12 cellular contexts compared by ENCODE assay signal in genomic region chr11:27443746-27444465, GRCh38. TPM values are rescaled to one million over a fixed set of nuclear protein-coding genes. Genes with fewer than 3 reads are reported as not detected.
DNase-seq lines count a peak whose midpoint lies in the region; ATAC-seq and TF ChIP-seq lines count a peak whose summit lies in the region.
"Had no signal": no experiment of that assay in that cellular context is flagged by ENCODE, and none has a peak within 500 bp of the region (broad histone marks: within the 10 kb centered on the region; RNA-seq: fewer than 3 reads in every experiment).

No MANE protein-coding gene starts in this region.

- whole genome bisulfite sequencing in endodermal cell (ENCODE audit: insufficient coverage in 1 of 2, insufficient read length in 1 of 2), 2 experiments, result 25 to 59% methylated on average over 2 to 4 of the region's 4 CpGs

- H3K9me3 Mint-ChIP-seq in endodermal cell, result no peaks in the 10 kb centered on the region

- no peak overlapping the region for H3K4me3 ChIP-seq in H7 (ENCODE audit: insufficient read depth, low read depth, low read length)
- no peak overlapping the region for H3K4me3 ChIP-seq in endodermal cell (ENCODE audit: low read length)
- H3K4me3 ChIP-seq in neuron (ENCODE audit: low read length), result peak overlapping the region; percentile 9
- H3K4me3 ChIP-seq in Karpas-422 (ENCODE audit: low read length), result no peak overlapping the region
- H3K4me3 ChIP-seq: ascending aorta; BLaER1 treated with 17β-estradiol and CSF1 and Interleukin-3, amounts not matched to agents 10 nM and 100 nM; PC-9 had no signal

- TF ChIP-seq CTCF in endodermal cell (conservative IDR thresholded peaks at IDR 0.05), result no peak

- no peak overlapping the region for H3K4me3 Mint-ChIP-seq in endodermal cell

- peaks cover 8% of the 10 kb centered on the region for H3K36me3 Mint-ChIP-seq in endodermal cell (ENCODE audit: low read depth)

- H3K4me2 ChIP-seq in Karpas-422 (ENCODE audit: low read depth, low read length, poor library complexity, severe bottlenecking), result no peak overlapping the region
- H3K4me2 ChIP-seq: BLaER1 treated with 17β-estradiol and CSF1 and Interleukin-3, amounts not matched to agents 10 nM and 100 nM had no signal

- H3K27me3 ChIP-seq in H7 (ENCODE audit: control insufficient read depth, insufficient read depth, low read length), result no peaks in the 10 kb centered on the region
- H3K27me3 ChIP-seq in endodermal cell (ENCODE audit: control insufficient read depth, insufficient read depth, low read length, poor library complexity, severe bottlenecking), result no peaks in the 10 kb centered on the region
- no peaks in the 10 kb centered on the region for H3K27me3 ChIP-seq in neuron (ENCODE audit: insufficient read depth, low read length)
- H3K27me3 ChIP-seq in Karpas-422 (ENCODE audit: low read length), result no peaks in the 10 kb centered on the region
- H3K27me3 ChIP-seq: ascending aorta; BLaER1 treated with 17β-estradiol and CSF1 and Interleukin-3, amounts not matched to agents 10 nM and 100 nM had no signal

- H3K4me1 ChIP-seq in endodermal cell (ENCODE audit: control insufficient read depth, insufficient read depth, low read length) (peaks cover 5% of the 10 kb centered on the region), neuron (ENCODE audit: insufficient read depth, low read length) (peaks cover 41% of the 10 kb centered on the region), Karpas-422 (ENCODE audit: low read length) (no peaks in the 10 kb centered on the region)
- H3K4me1 ChIP-seq: BLaER1 treated with 17β-estradiol and CSF1 and Interleukin-3, amounts not matched to agents 10 nM and 100 nM had no signal

- no peaks in the 10 kb centered on the region for H3K9me2 ChIP-seq in Karpas-422 (replicated peaks; ENCODE audit: insufficient read depth, low read length)

- H4K20me1 ChIP-seq in Karpas-422 (ENCODE audit: insufficient read depth, low read depth, low read length), result no peaks in the 10 kb centered on the region
- H4K20me1 ChIP-seq: BLaER1 treated with 17β-estradiol and CSF1 and Interleukin-3, amounts not matched to agents 10 nM and 100 nM had no signal

- H3K27ac ChIP-seq in endodermal cell (ENCODE audit: low read depth, low read length) (peak overlapping the region; percentile 90), Karpas-422 (ENCODE audit: low read length) (no peak overlapping the region)
- H3K27ac ChIP-seq: ascending aorta; BLaER1 treated with 17β-estradiol and CSF1 and Interleukin-3, amounts not matched to agents 10 nM and 100 nM; PC-9 had no signal

- no peaks in the 10 kb centered on the region for H3K79me2 ChIP-seq in Karpas-422 (ENCODE audit: low read length)

- peak overlapping the region; percentile 72 for H3K27ac Mint-ChIP-seq in endodermal cell

- H3K4me1 Mint-ChIP-seq in endodermal cell, result peaks cover 37% of the 10 kb centered on the region

- H3K36me3 ChIP-seq in H7 (replicated peaks; ENCODE audit: control insufficient read depth, insufficient read depth, low read length), result no peaks in the 10 kb centered on the region
- peaks cover 15% of the 10 kb centered on the region for H3K36me3 ChIP-seq in endodermal cell (ENCODE audit: control insufficient read depth, insufficient read depth, low read length)
- no peaks in the 10 kb centered on the region for H3K36me3 ChIP-seq in neuron (ENCODE audit: insufficient read depth, low read length)
- no peaks in the 10 kb centered on the region for H3K36me3 ChIP-seq in Karpas-422 (ENCODE audit: insufficient read depth, low read length)
- H3K36me3 ChIP-seq: ascending aorta; BLaER1 treated with 17β-estradiol and CSF1 and Interleukin-3, amounts not matched to agents 10 nM and 100 nM had no signal

- H3K27me3 Mint-ChIP-seq in endodermal cell (ENCODE audit: insufficient read depth), result no peaks in the 10 kb centered on the region

- ATAC-seq in HG03342 (IDR thresholded peaks at IDR 0.05; ENCODE audit: unreplicated experiment) (no peak), HG02623 (IDR thresholded peaks at IDR 0.05; ENCODE audit: unreplicated experiment) (no peak)

- H3K9ac ChIP-seq in endodermal cell (ENCODE audit: extremely low read depth, low read length, poor library complexity, severe bottlenecking), result no peak overlapping the region
- no peak overlapping the region for H3K9ac ChIP-seq in Karpas-422 (ENCODE audit: low read length)
- H3K9ac ChIP-seq: BLaER1 treated with 17β-estradiol and CSF1 and Interleukin-3, amounts not matched to agents 10 nM and 100 nM had no signal

- H2AFZ ChIP-seq in neuron (ENCODE audit: low read depth, low read length) (no peak overlapping the region), Karpas-422 (ENCODE audit: low read length) (no peak overlapping the region)
- H2AFZ ChIP-seq: PC-9 had no signal

- DNase-seq in H7 (peak; percentile 34), NCI-H2227 (lab: John Stamatoyannopoulos, UW; ENCODE audit: unreplicated experiment) (peak; percentile 89), endodermal cell (no peak), Karpas-422 (no peak), T-helper 2 cell (no peak)
- DNase-seq: stimulated activated CD4-positive, alpha-beta T cell treated with anti-CD3 and anti-CD28 coated beads, Interleukin-2, amount 100 ng/mL, for 24 hours had no signal

- H3K9me3 ChIP-seq in endodermal cell (ENCODE audit: control insufficient read depth, low read length) (no peaks in the 10 kb centered on the region), neuron (ENCODE audit: low read length) (no peaks in the 10 kb centered on the region), Karpas-422 (ENCODE audit: low read length) (no peaks in the 10 kb centered on the region)
- H3K9me3 ChIP-seq: ascending aorta; BLaER1 treated with 17β-estradiol and CSF1 and Interleukin-3, amounts not matched to agents 10 nM and 100 nM had no signal

RNA-seq across cellular contexts. Expression of gene LGR4, which starts 28.7 kb away (rescaled TPM):
- 51.1 and 77.6 TPM in 2 replicates for total RNA-seq in H7 (2014; rRNA removed; shearing (Covaris generic))
- total RNA-seq in endodermal cell, result 10 to 100 TPM; 73.7 to 75.6 TPM
- 58.3 TPM for polyA plus RNA-seq in endodermal cell (2013, experiment 1 of 2)
- polyA plus RNA-seq in endodermal cell (2013, experiment 2 of 2), result 53.9 TPM
- total RNA-seq in Karpas-422 (2014; rRNA removed; shearing (Covaris generic); ENCODE audit: low replicate concordance), result 0.04 TPM in 1 of 2 replicates, not detected in the other

Comparison
In these comparisons a context has a peak if more than half of its experiments do, and no peak if none do; other contexts are left out.
1. DNase-seq: peak in H7 (single experiment) and NCI-H2227 (single experiment); none in endodermal cell (single experiment), Karpas-422 (single experiment) and T-helper 2 cell (0 of 5).
2. RNA of gene LGR4, which starts 28.7 kb away (total RNA-seq): 73.7 to 75.6 TPM in endodermal cell and 51.1 to 77.6 TPM in H7; 0.04 TPM in Karpas-422; every median in the first group is over 10 times any median in the second.